In the genomic region with DNA sequence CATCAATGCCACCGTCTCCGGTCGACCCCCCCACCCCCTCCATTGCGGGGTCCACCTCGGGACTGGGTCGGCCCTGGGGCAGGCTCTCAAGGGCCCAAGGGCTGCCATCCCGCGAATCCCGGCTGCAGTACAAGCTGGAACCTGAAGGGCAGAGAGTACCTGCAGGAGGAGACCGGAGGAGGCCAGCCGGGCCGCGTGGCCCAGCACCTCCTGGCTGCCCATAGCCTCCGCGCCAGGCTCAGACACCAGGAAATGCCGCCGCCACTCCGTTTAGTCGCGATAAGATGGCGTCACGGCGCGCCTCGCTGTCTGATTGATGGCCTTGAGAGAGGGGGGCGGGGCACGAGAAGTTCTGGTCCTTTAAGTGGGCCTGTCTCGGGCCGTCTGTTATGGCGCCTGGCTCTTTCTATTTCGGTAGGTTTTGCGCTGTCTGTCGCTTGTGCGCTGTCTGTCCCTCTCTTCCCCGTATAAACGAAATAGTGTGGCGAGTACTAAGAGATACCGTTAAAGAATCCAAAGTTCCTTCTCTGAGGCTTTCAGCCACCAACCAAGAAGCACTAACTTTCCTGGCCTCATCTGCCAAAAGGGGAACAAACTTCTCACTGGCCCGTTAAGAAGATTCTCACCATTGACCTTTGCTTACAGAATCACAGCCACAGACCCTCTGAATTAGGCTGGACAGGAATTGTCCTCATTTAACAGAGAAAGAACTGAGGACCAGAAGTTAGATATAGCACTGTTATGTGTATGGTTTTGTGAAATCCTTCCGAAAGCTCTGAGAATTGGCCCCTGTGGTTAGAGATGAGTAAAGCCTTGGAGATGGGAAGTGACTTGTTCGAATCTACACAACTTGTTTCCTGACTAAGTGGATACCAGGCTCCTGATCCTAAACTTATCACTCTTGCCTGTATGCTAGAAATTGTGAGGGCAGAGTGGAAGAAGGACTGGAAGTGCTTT, we compare ENCODE assay signal across 8 cellular contexts. TPM values are rescaled to one million over a fixed set of nuclear protein-coding genes. Genes with fewer than 3 reads are reported as not detected.
DNase-seq lines count a peak whose midpoint lies in the region; ATAC-seq and TF ChIP-seq lines count a peak whose summit lies in the region.

A gene with protein sequence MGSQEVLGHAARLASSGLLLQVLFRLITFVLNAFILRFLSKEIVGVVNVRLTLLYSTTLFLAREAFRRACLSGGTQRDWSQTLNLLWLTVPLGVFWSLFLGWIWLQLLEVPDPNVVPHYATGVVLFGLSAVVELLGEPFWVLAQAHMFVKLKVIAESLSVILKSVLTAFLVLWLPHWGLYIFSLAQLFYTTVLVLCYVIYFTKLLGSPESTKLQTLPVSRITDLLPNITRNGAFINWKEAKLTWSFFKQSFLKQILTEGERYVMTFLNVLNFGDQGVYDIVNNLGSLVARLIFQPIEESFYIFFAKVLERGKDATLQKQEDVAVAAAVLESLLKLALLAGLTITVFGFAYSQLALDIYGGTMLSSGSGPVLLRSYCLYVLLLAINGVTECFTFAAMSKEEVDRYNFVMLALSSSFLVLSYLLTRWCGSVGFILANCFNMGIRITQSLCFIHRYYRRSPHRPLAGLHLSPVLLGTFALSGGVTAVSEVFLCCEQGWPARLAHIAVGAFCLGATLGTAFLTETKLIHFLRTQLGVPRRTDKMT (minus strand): TSS at position 257 of the 957 bp plus-strand sequence. CDS start 35 bp downstream, at position 222.

- H3K4me1 ChIP-seq in heart right ventricle (peaks cover 6 to 42% (median 23%) of the 10 kb centered on the region in 9 donors), upper lobe of left lung (peaks cover 19 to 43% (median 27%) of the 10 kb centered on the region in 4 donors)

- H3K27ac ChIP-seq in heart right ventricle (peak within 1 kb of the TSS; percentile 84 to 98 (median 90)), upper lobe of left lung (peak within 1 kb of the TSS; percentile 88 to 93 (median 92))

- H3K4me3 ChIP-seq in GM12865 (ENCODE audit: low read depth, low read length) = peak within 1 kb of the TSS; percentile 90
- peak within 1 kb of the TSS; percentile 73 to 96 (median 89) for H3K4me3 ChIP-seq in heart right ventricle
- peak within 1 kb of the TSS; percentile 73 to 95 (median 90) for H3K4me3 ChIP-seq in upper lobe of left lung

- no peak for TF ChIP-seq EP300 in upper lobe of left lung (IDR thresholded peaks at IDR 0.05)

- TF ChIP-seq POLR2A in upper lobe of left lung (IDR thresholded peaks at IDR 0.05) = peak in 3 of 4 donors; percentile 73 to 80 (median 74)

- peaks cover 0 to 23% (median 0%) of the 10 kb centered on the region in 9 donors for H3K36me3 ChIP-seq in heart right ventricle
- H3K36me3 ChIP-seq in upper lobe of left lung = peaks cover 0 to 8% (median 3%) of the 10 kb centered on the region in 4 donors

- peak; percentile 98 for DNase-seq in GM12865 (ENCODE audit: low read depth)
- peak; percentile 91 for DNase-seq in NCI-H146 (lab: John Stamatoyannopoulos, UW)
- peak; percentile 91 for DNase-seq in amniotic epithelial cell (ENCODE audit: low read depth)
- DNase-seq in heart right ventricle = peak; percentile 98 to 99
- peak; percentile 93 to 99 (median 96) for DNase-seq in posterior cingulate gyrus
- peak; percentile 96 to 99 for DNase-seq in upper lobe of left lung

- TF ChIP-seq CTCF in GM12865 (IDR thresholded peaks at IDR 0.05; ENCODE audit: insufficient read depth, low read depth, low read length, missing control alignments) (no peak), heart right ventricle (IDR thresholded peaks at IDR 0.05) (peak in 4 of 9 donors; percentile 10 to 43 (median 38)), upper lobe of left lung (IDR thresholded peaks at IDR 0.05) (peak in 5 of 6 experiments; percentile 13 to 63 (median 24))

- no peaks in the 10 kb centered on the region for H3K9me3 ChIP-seq in heart right ventricle
- no peaks in the 10 kb centered on the region for H3K9me3 ChIP-seq in upper lobe of left lung

- intact Hi-C loops in T-helper 1 cell treated with Interleukin-12 subunit alpha and Interleukin-12 subunit beta and Interleukin-4 antibody, amounts not matched to agents 30 ng/mL and 1 ng/mL, for 36 hours (cut with micrococcal nuclease) = loop anchor here (1.0 to 10.0 kb wide), 11 partner anchors 16 to 1746 kb away; a partner anchor contains a TSS
- intact Hi-C loops in heart right ventricle (cut with DNase I) (loop anchor here in 7 of 10 donors (1.0 to 5.0 kb wide), 4 partner anchors 30 to 67 kb away; a partner anchor contains a TSS), posterior cingulate gyrus (cut with DNase I) (loop anchor here (2.0 kb wide), 1 partner anchor 30 kb away; a partner anchor contains a TSS)

- ATAC-seq in HG02798 (IDR thresholded peaks at IDR 0.05; ENCODE audit: poor library complexity, unreplicated experiment) (peak; percentile 90), heart right ventricle (peak; percentile 94 to 99 (median 98)), upper lobe of left lung (ENCODE audit: low FRiP score in 2 of 2) (peak; percentile 94 to 98)

- no peaks in the 10 kb centered on the region for H3K27me3 ChIP-seq in heart right ventricle
- H3K27me3 ChIP-seq in upper lobe of left lung = no peaks in the 10 kb centered on the region

- 3% methylated on average over 41 of the region's 41 CpGs for WGBS in heart right ventricle, 2 donors
- 4 to 5% methylated on average over 13 to 25 of the region's 41 CpGs for WGBS in upper lobe of left lung, 2 donors

RNA-seq across cellular contexts. Expression of the gene that starts here (rescaled TPM):
- total RNA-seq in T-helper 1 cell treated with Interleukin-12 subunit alpha and Interleukin-12 subunit beta and Interleukin-4 antibody, amounts not matched to agents 30 ng/mL and 1 ng/mL, for 36 hours = 32.9 and 34.1 TPM in 2 replicates
- total RNA-seq in heart right ventricle = 10 to 100 TPM in 4 of 10 donors, 1 to 10 TPM in 6; 5.7 to 13.1 (median 9.5) TPM
- polyA plus RNA-seq in heart right ventricle = 1 to 10 TPM; 4.6 to 8.2 TPM
- 10 to 100 TPM in 4 of 6 donors, 1 to 10 TPM in 2; 5.1 to 19.9 (median 12.8) TPM for total RNA-seq in upper lobe of left lung

Comparison
In these comparisons a context has a peak if more than half of its experiments do, and no peak if none do; other contexts are left out.
1. Peak in every context shown above with its lines: DNase-seq, ATAC-seq, H3K4me3 ChIP-seq and H3K27ac ChIP-seq.